In genomic region chr3:190034446-190034845, GRCh38 we compare ENCODE assay signal across 29 cellular contexts.
"Had no signal": no experiment of that assay in that cellular context is flagged by ENCODE, and none has a peak within 500 bp of the region (broad histone marks: within the 10 kb centered on the region; RNA-seq: fewer than 3 reads in every experiment).

No MANE protein-coding gene starts in this region.

- FAIRE-seq: urothelium cell line had no signal

- H3K4me1 Mint-ChIP-seq: immature natural killer cell; neural crest cell; stimulated activated naive B cell treated with anti-CD40 and anti-IgM and Interleukin-4, amounts not matched to agents 10 μg/mL and 1 μg/mL and 100 μg/mL, for 72 hours had no signal

- H3K4me3 ChIP-seq: left ventricle myocardium inferior, lung, mucosa of descending colon, ovary, right atrium auricular region, skin epidermis, stomach, testis, thyroid gland, transverse colon, upper lobe of right lung had no signal

- ATAC-seq: mucosa of descending colon; naive thymus-derived CD4-positive, alpha-beta T cell; natural killer cell treated with Interleukin-12 subunit alpha and Interleukin-12 subunit beta and Interleukin-15 and Interleukin-18, amount 100 ng/mL, for 72 hours; sciatic nerve; stimulated activated naive B cell treated with anti-CD40 and anti-IgM and Interleukin-4, amounts not matched to agents 10 μg/mL and 1 μg/mL and 100 μg/mL, for 72 hours; stimulated activated naive CD8-positive, alpha-beta T cell treated with anti-CD3 and anti-CD28 coated beads, Interleukin-15, Interleukin-2, amounts not matched to agents 100 U/mL and 50 U/mL, for 24 hours; upper lobe of right lung had no signal

- H3K27ac Mint-ChIP-seq: immature natural killer cell; naive thymus-derived CD4-positive, alpha-beta T cell; natural killer cell treated with Interleukin-12 subunit alpha and Interleukin-12 subunit beta and Interleukin-15 and Interleukin-18, amount 100 ng/mL, for 72 hours; progenitor cell of endocrine pancreas; stimulated activated naive B cell treated with anti-CD40 and anti-IgM and Interleukin-4, amounts not matched to agents 10 μg/mL and 1 μg/mL and 100 μg/mL, for 72 hours had no signal

- H3K9me3 ChIP-seq: left ventricle myocardium inferior, mucosa of descending colon, ovary, right atrium auricular region, stomach, testis, thyroid gland, transverse colon, upper lobe of right lung had no signal

- H3K27me3 ChIP-seq: ovary, right atrium auricular region, stomach, testis, thyroid gland, transverse colon, upper lobe of right lung had no signal

- DNase-seq: hypothalamus; immature natural killer cell; islet precursor cell; left ventricle myocardium inferior; mesendoderm; midbrain; mucosa of descending colon; naive thymus-derived CD4-positive, alpha-beta T cell; nucleus accumbens; ovary; stimulated activated CD4-positive, alpha-beta T cell treated with anti-CD3 and anti-CD28 coated beads, Interleukin-12 subunit alpha, Interleukin-12 subunit beta, amount 100 ng/mL, for 4 hours; stimulated activated CD4-positive, alpha-beta T cell treated with anti-CD3 and anti-CD28 coated beads, Interleukin-15, amount 100 ng/mL, for 24 hours; stimulated activated CD4-positive, alpha-beta T cell treated with anti-CD3 and anti-CD28 coated beads, Interleukin-2, amount 100 ng/mL, for 24 hours; stimulated activated CD4-positive, alpha-beta T cell treated with anti-CD3 and anti-CD28 coated beads, Interleukin-4, amount 100 ng/mL, for 1 hour; stimulated activated naive B cell treated with anti-CD40 and anti-IgM and Interleukin-4, amounts not matched to agents 10 μg/mL and 1 μg/mL and 100 μg/mL, for 72 hours; stimulated activated naive CD8-positive, alpha-beta T cell treated with anti-CD3 and anti-CD28 coated beads, Interleukin-15, Interleukin-2, amounts not matched to agents 100 U/mL and 50 U/mL, for 24 hours; stomach; testis; thyroid gland; transverse colon; upper lobe of right lung had no signal

- H3K4me1 ChIP-seq: left ventricle myocardium inferior, right atrium auricular region, testis, upper lobe of right lung had no signal

- H3K27ac ChIP-seq: left ventricle myocardium inferior, ovary, right atrium auricular region, skin epidermis, stomach, testis, thyroid gland, transverse colon, upper lobe of right lung had no signal

- H3K4me3 Mint-ChIP-seq: immature natural killer cell; naive thymus-derived CD4-positive, alpha-beta T cell; natural killer cell treated with Interleukin-12 subunit alpha and Interleukin-12 subunit beta and Interleukin-15 and Interleukin-18, amount 100 ng/mL, for 72 hours; neural crest cell; stimulated activated naive B cell treated with anti-CD40 and anti-IgM and Interleukin-4, amounts not matched to agents 10 μg/mL and 1 μg/mL and 100 μg/mL, for 72 hours had no signal

- H3K36me3 ChIP-seq: left ventricle myocardium inferior, ovary, right atrium auricular region, stomach, thyroid gland, transverse colon, upper lobe of right lung had no signal

- H3K9me3 Mint-ChIP-seq: naive thymus-derived CD4-positive, alpha-beta T cell; natural killer cell treated with Interleukin-12 subunit alpha and Interleukin-12 subunit beta and Interleukin-15 and Interleukin-18, amount 100 ng/mL, for 72 hours; neural crest cell; stimulated activated naive B cell treated with anti-CD40 and anti-IgM and Interleukin-4, amounts not matched to agents 10 μg/mL and 1 μg/mL and 100 μg/mL, for 72 hours had no signal

- H3K36me3 Mint-ChIP-seq: immature natural killer cell; naive thymus-derived CD4-positive, alpha-beta T cell; natural killer cell treated with Interleukin-12 subunit alpha and Interleukin-12 subunit beta and Interleukin-15 and Interleukin-18, amount 100 ng/mL, for 72 hours; stimulated activated naive B cell treated with anti-CD40 and anti-IgM and Interleukin-4, amounts not matched to agents 10 μg/mL and 1 μg/mL and 100 μg/mL, for 72 hours had no signal
